Comparison of ENCODE assay signal across 2 cellular contexts in the genomic region with DNA sequence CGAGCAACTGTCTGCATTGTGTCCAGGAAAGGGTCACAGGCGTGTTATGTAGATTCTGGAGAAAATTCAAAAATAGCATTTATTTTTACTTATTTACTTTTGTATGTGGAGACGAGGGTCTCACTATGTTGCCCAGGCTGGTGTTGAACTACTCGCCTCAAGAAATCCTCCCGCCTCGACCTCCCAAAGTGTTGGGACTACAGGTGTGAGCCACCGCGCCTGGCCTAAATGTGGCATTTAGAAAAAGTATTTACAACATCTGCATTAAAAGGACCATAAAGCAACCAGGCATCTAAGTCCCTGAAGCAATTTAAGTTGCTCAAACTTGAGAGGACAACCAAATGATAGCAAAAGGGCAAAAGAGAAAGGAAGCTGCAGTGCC.
TF ChIP-seq lines count a peak whose summit lies in the region.

No MANE protein-coding gene starts in this region.

TF ChIP-seq in SK-N-SH, 30 proteins besides CTCF, POLR2A, EP300 and RAD21 (continued from another document):
- TF ChIP-seq, protein P1, sequence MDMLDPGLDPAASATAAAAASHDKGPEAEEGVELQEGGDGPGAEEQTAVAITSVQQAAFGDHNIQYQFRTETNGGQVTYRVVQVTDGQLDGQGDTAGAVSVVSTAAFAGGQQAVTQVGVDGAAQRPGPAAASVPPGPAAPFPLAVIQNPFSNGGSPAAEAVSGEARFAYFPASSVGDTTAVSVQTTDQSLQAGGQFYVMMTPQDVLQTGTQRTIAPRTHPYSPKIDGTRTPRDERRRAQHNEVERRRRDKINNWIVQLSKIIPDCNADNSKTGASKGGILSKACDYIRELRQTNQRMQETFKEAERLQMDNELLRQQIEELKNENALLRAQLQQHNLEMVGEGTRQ (IDR thresholded peaks at IDR 0.05; ENCODE audit: borderline replicate concordance, low read depth, low read length), result no peak
- no peak for TF ChIP-seq MEF2A (IDR thresholded peaks at IDR 0.05; ENCODE audit: borderline replicate concordance, low read depth)
- TF ChIP-seq RXRA (IDR thresholded peaks at IDR 0.05; ENCODE audit: borderline replicate concordance, low read depth), result no peak

TF ChIP-seq in SK-N-SH treated with all-trans-retinoic acid at 6 μM for 48 hours, 23 proteins besides CTCF, POLR2A, EP300 and RAD21 (continued from another document):
- TF ChIP-seq, protein P2, sequence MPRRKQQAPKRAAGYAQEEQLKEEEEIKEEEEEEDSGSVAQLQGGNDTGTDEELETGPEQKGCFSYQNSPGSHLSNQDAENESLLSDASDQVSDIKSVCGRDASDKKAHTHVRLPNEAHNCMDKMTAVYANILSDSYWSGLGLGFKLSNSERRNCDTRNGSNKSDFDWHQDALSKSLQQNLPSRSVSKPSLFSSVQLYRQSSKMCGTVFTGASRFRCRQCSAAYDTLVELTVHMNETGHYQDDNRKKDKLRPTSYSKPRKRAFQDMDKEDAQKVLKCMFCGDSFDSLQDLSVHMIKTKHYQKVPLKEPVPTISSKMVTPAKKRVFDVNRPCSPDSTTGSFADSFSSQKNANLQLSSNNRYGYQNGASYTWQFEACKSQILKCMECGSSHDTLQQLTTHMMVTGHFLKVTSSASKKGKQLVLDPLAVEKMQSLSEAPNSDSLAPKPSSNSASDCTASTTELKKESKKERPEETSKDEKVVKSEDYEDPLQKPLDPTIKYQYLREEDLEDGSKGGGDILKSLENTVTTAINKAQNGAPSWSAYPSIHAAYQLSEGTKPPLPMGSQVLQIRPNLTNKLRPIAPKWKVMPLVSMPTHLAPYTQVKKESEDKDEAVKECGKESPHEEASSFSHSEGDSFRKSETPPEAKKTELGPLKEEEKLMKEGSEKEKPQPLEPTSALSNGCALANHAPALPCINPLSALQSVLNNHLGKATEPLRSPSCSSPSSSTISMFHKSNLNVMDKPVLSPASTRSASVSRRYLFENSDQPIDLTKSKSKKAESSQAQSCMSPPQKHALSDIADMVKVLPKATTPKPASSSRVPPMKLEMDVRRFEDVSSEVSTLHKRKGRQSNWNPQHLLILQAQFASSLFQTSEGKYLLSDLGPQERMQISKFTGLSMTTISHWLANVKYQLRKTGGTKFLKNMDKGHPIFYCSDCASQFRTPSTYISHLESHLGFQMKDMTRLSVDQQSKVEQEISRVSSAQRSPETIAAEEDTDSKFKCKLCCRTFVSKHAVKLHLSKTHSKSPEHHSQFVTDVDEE (CRISPR knock-in tag; IDR thresholded peaks at IDR 0.05), result no peak
- TF ChIP-seq, protein P3, sequence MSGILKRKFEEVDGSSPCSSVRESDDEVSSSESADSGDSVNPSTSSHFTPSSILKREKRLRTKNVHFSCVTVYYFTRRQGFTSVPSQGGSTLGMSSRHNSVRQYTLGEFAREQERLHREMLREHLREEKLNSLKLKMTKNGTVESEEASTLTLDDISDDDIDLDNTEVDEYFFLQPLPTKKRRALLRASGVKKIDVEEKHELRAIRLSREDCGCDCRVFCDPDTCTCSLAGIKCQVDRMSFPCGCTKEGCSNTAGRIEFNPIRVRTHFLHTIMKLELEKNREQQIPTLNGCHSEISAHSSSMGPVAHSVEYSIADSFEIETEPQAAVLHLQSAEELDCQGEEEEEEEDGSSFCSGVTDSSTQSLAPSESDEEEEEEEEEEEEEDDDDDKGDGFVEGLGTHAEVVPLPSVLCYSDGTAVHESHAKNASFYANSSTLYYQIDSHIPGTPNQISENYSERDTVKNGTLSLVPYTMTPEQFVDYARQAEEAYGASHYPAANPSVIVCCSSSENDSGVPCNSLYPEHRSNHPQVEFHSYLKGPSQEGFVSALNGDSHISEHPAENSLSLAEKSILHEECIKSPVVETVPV (CRISPR knock-in tag; IDR thresholded peaks at IDR 0.05), result no peak
- no peak for TF ChIP-seq PPARA (CRISPR knock-in tag; IDR thresholded peaks at IDR 0.05; ENCODE audit: borderline replicate concordance)
